Comparison of ENCODE assay signal across 8 cellular contexts in the genomic region with DNA sequence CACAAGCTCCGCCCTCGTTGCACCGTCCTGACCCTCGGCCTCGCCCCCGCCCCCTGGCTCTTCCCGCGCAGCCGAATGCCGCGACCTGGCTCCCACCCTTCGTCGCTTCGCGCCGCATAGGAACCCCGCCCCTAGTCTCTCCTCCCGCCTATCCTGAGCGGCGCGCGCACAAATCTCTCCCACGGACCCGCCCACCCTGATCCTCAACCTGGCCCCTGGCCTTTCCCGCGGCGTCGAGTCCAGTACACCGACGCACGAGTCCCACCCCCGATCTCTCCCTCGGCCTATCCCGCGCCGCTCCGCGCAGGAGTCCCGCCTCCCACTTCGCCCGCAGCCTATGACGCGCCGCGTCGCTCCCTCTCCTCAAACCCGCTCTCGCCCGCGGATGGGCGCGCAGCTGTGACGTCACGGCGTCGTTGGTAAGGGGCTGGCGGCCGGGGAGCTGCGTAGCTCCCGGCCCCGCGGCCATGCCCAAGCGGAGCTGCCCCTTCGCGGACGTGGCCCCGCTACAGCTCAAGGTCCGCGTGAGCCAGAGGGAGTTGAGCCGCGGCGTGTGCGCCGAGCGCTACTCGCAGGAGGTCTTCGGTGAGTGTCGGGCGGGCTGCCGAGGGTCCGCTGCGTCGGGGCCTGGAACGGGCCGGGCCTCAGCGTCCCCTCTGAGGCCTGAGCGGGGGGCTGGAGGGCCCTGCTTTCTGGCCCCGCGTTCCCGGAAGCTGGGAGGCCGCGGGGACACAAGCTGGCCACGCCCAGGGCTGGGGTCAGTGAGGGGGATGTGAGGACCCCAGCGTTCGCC. TPM values are rescaled to one million over a fixed set of nuclear protein-coding genes. Genes with fewer than 3 reads are reported as not detected.
DNase-seq lines count a peak whose midpoint lies in the region; ATAC-seq and TF ChIP-seq lines count a peak whose summit lies in the region.

A gene with protein sequence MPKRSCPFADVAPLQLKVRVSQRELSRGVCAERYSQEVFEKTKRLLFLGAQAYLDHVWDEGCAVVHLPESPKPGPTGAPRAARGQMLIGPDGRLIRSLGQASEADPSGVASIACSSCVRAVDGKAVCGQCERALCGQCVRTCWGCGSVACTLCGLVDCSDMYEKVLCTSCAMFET (plus strand): TSS at position 413 of the 793 bp plus-strand sequence. CDS start 55 bp downstream, at position 468.

- H2AFZ ChIP-seq in SK-N-SH (ENCODE audit: low read depth) = peak within 1 kb of the TSS; percentile 99

- TF ChIP-seq EP300 in SK-N-SH (IDR thresholded peaks at IDR 0.05; ENCODE audit: borderline replicate concordance in 1 of 2, low read depth in 1 of 2, low read length in 1 of 2) (0 out of 4 replicates have a peak, but pooled peaks of 1 of the 2 experiments have one; percentile 17), gastroesophageal sphincter (IDR thresholded peaks at IDR 0.05) (no peak)

- WGBS in SK-N-SH (ENCODE audit: low lambda C conversion rate) = 2% methylated on average over 23 of the region's 95 CpGs
- 0% methylated on average over 2 to 23 of the region's 95 CpGs for WGBS in gastroesophageal sphincter (ENCODE audit: low coverage in 1 of 2), 2 donors

- TF ChIP-seq CTCF in SK-N-SH (IDR thresholded peaks at IDR 0.05) (no peak), gastroesophageal sphincter (IDR thresholded peaks at IDR 0.05) (no peak), neutrophil (IDR thresholded peaks at IDR 0.05) (peak; percentile 31)

- no peaks in the 10 kb centered on the region for H3K9me3 ChIP-seq in SK-N-SH
- H3K9me3 ChIP-seq in gastroesophageal sphincter = no peaks in the 10 kb centered on the region
- no peaks in the 10 kb centered on the region for H3K9me3 ChIP-seq in neutrophil

- H3K79me2 ChIP-seq in SK-N-SH (ENCODE audit: insufficient read depth) = peaks cover 46% of the 10 kb centered on the region

- peaks cover 31% of the 10 kb centered on the region for H4K20me1 ChIP-seq in SK-N-SH (ENCODE audit: insufficient read depth)

- DNase-seq in GM04504 (ENCODE audit: low read depth) (peak; percentile 98), NCI-H1048 (lab: John Stamatoyannopoulos, UW) (peak; percentile 100), SK-N-SH (peak; percentile 99), substantia nigra (lab: John Stamatoyannopoulos, UW) (peak; percentile 87 to 100 (median 100))
- peak; percentile 100 for DNase-seq in activated naive CD4-positive, alpha-beta T cell treated with anti-CD3 and anti-CD28 coated beads, Interleukin-2, amount 50 U/mL, for 16 hours

- POLR2A ChIA-PET in SK-N-SH (lab: Yijun Ruan, JAX) = interaction anchor here (0.7 to 1.4 kb wide), 6 partner anchors 16 to 268 kb away, joined by 3 to 8 read pairs (median 3); partner anchors contain the start of gene CDCA4

- H3K27ac ChIP-seq in SK-N-SH (ENCODE audit: low read depth in 2 of 2, low read length in 1 of 2) (peak within 1 kb of the TSS; percentile 70 to 72; a peak in 3 of 4 replicates), gastroesophageal sphincter (peak within 1 kb of the TSS; percentile 76 to 90 (median 88)), neutrophil (peak within 1 kb of the TSS; percentile 78), substantia nigra (ENCODE audit: low read depth, low read length, poor library complexity, severe bottlenecking) (peak within 1 kb of the TSS; percentile 75)

- TF ChIP-seq RAD21 in SK-N-SH (IDR thresholded peaks at IDR 0.05; ENCODE audit: low read length) = no peak

- peak within 1 kb of the TSS; percentile 98 for H3K9ac ChIP-seq in SK-N-SH

- peaks cover 7% of the 10 kb centered on the region for H3F3A ChIP-seq in SK-N-SH (replicated peaks; ENCODE audit: insufficient read depth)

- H3K4me3 ChIP-seq in SK-N-SH (ENCODE audit: low read depth in 2 of 2, low read length in 1 of 2) = peak within 1 kb of the TSS; percentile 88 to 99
- peak within 1 kb of the TSS; percentile 83 to 86 for H3K4me3 ChIP-seq in gastroesophageal sphincter
- peak within 1 kb of the TSS; percentile 79 to 87 for H3K4me3 ChIP-seq in neutrophil (ENCODE audit: low read depth in 1 of 2, low read length in 1 of 2)

- H3K36me3 ChIP-seq in SK-N-SH (replicated peaks in 1 of 2; ENCODE audit: control insufficient read depth in 1 of 2, insufficient read depth in 2 of 2, low read length in 1 of 2) (peaks cover 8 to 23% of the 10 kb centered on the region in 2 experiments), gastroesophageal sphincter (peaks cover 0 to 33% of the 10 kb centered on the region in 2 donors), neutrophil (peaks cover 28% of the 10 kb centered on the region)

- peak; percentile 91 to 92 for TF ChIP-seq POLR2A in gastroesophageal sphincter (IDR thresholded peaks at IDR 0.05)

- H3K4me1 ChIP-seq in SK-N-SH (ENCODE audit: control insufficient read depth in 1 of 2, insufficient read depth in 2 of 2, low read depth in 1 of 2, low read length in 1 of 2) (peaks cover 8 to 14% of the 10 kb centered on the region in 2 experiments; a peak in 3 of 4 replicates), gastroesophageal sphincter (peaks cover 0 to 70% (median 23%) of the 10 kb centered on the region in 3 donors), neutrophil (ENCODE audit: control insufficient read depth in 1 of 2, insufficient read depth in 1 of 2, low read depth in 1 of 2, low read length in 1 of 2) (peaks cover 20% of the 10 kb centered on the region in 2 experiments)

- peak; percentile 82 for ATAC-seq in HG02571 (IDR thresholded peaks at IDR 0.05; ENCODE audit: unreplicated experiment)
- ATAC-seq in gastroesophageal sphincter = peak; percentile 97

- CTCF ChIA-PET in SK-N-SH (lab: Yijun Ruan, JAX) = interaction anchor here (0.6 to 4.1 kb wide), 9 partner anchors 15 to 97 kb away, joined by 3 to 37 read pairs (median 4); partner anchors contain the start of gene ADSS1

- H3K27me3 ChIP-seq in SK-N-SH (ENCODE audit: insufficient read depth) = no peaks in the 10 kb centered on the region
- no peaks in the 10 kb centered on the region for H3K27me3 ChIP-seq in gastroesophageal sphincter
- H3K27me3 ChIP-seq in neutrophil = no peaks in the 10 kb centered on the region

- H3K4me2 ChIP-seq in SK-N-SH = peak within 1 kb of the TSS; percentile 98

- H3K9me2 ChIP-seq in SK-N-SH = no peaks in the 10 kb centered on the region

TF ChIP-seq in SK-N-SH, 30 proteins besides CTCF, POLR2A, EP300 and RAD21 (continues in another document):
- no peak for TF ChIP-seq SMC3 (IDR thresholded peaks at IDR 0.05; ENCODE audit: low read depth, low read length)
- no peak for TF ChIP-seq ZBTB33 (IDR thresholded peaks at IDR 0.05; ENCODE audit: borderline replicate concordance, low read depth)
- TF ChIP-seq IRF3 (IDR thresholded peaks at IDR 0.05; ENCODE audit: low read depth, low read length) = peak; percentile 67
- TF ChIP-seq GATA2 (CRISPR knock-in tag; IDR thresholded peaks at IDR 0.05) = no peak
- TF ChIP-seq, protein P1, sequence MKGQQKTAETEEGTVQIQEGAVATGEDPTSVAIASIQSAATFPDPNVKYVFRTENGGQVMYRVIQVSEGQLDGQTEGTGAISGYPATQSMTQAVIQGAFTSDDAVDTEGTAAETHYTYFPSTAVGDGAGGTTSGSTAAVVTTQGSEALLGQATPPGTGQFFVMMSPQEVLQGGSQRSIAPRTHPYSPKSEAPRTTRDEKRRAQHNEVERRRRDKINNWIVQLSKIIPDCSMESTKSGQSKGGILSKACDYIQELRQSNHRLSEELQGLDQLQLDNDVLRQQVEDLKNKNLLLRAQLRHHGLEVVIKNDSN (IDR thresholded peaks at IDR 0.05; ENCODE audit: borderline replicate concordance, low read depth) = no peak
- no peak for TF ChIP-seq TEAD4 (IDR thresholded peaks at IDR 0.05; ENCODE audit: borderline replicate concordance, insufficient read depth)
- no peak for TF ChIP-seq MEF2A (IDR thresholded peaks at IDR 0.05; ENCODE audit: borderline replicate concordance, low read depth)
- TF ChIP-seq, protein P2, sequence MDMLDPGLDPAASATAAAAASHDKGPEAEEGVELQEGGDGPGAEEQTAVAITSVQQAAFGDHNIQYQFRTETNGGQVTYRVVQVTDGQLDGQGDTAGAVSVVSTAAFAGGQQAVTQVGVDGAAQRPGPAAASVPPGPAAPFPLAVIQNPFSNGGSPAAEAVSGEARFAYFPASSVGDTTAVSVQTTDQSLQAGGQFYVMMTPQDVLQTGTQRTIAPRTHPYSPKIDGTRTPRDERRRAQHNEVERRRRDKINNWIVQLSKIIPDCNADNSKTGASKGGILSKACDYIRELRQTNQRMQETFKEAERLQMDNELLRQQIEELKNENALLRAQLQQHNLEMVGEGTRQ (IDR thresholded peaks at IDR 0.05; ENCODE audit: borderline replicate concordance, low read depth, low read length) = no peak
- peak; percentile 62 for TF ChIP-seq TAF1 (IDR thresholded peaks at IDR 0.05; ENCODE audit: borderline replicate concordance, low read depth, low read length)
- no peak for TF ChIP-seq FOSL2 (IDR thresholded peaks at IDR 0.05; ENCODE audit: borderline replicate concordance, low read depth)
- TF ChIP-seq EZH2phosphoT487 (IDR thresholded peaks at IDR 0.05; ENCODE audit: borderline replicate concordance, low read depth) = no peak
- TF ChIP-seq NRF1 (IDR thresholded peaks at IDR 0.05; ENCODE audit: low read depth, low read length) = peak; percentile 55

RNA-seq across cellular contexts. Expression of the gene that starts here (rescaled TPM):
- 122 and 137 TPM in 2 replicates for polyA plus RNA-seq in SK-N-SH (2012; rRNA removed)
- polyA plus RNA-seq in SK-N-SH (2012; cell fraction: cytosol; rRNA removed) = 57.2 and 97.8 TPM in 2 replicates
- polyA plus RNA-seq in SK-N-SH (2012; cell fraction: nucleus; rRNA removed) = 109 and 142 TPM in 2 replicates
- total RNA-seq in gastroesophageal sphincter = 100 to 1,000 TPM; 188 to 513 (median 363) TPM

Comparison
In these comparisons a context has a peak if more than half of its experiments do, and no peak if none do; other contexts are left out.
1. Peak in every context shown above with its lines: DNase-seq, ATAC-seq, H3K4me3 ChIP-seq and H3K27ac ChIP-seq.